Comparison of ENCODE assay signal across 16 cellular contexts in genomic region chr4:24160358-24160757, GRCh38.
DNase-seq lines count a peak whose midpoint lies in the region; ATAC-seq, FAIRE-seq and TF ChIP-seq lines count a peak whose summit lies in the region.
"Had no signal": no experiment of that assay in that cellular context is flagged by ENCODE, and none has a peak within 500 bp of the region (broad histone marks: within the 10 kb centered on the region; RNA-seq: fewer than 3 reads in every experiment).

No MANE protein-coding gene starts in this region.

- H3K27ac Mint-ChIP-seq in immature natural killer cell, result no peak overlapping the region
- no peak overlapping the region for H3K27ac Mint-ChIP-seq in mesothelial cell of epicardium
- H3K27ac Mint-ChIP-seq: CD4-positive, alpha-beta memory T cell; H9 had no signal

- H3K27me3 ChIP-seq in bronchial epithelial cell (ENCODE audit: control insufficient read depth, insufficient read depth, low read length) (no peaks in the 10 kb centered on the region), left lung (no peaks in the 10 kb centered on the region)
- H3K27me3 ChIP-seq: SJCRH30 had no signal

- H3K9me3 ChIP-seq in left lung, result no peaks in the 10 kb centered on the region
- H3K9me3 ChIP-seq: BE2C, SJCRH30 had no signal

- no peak overlapping the region for H3K27ac ChIP-seq in left lung
- H3K27ac ChIP-seq: SJCRH30 had no signal

- no peak for FAIRE-seq in bronchial epithelial cell (lab: Jason Lieb, UNC)
- FAIRE-seq: RCC 7860 had no signal

- H3K36me3 Mint-ChIP-seq in immature natural killer cell (no peaks in the 10 kb centered on the region), mesothelial cell of epicardium (no peaks in the 10 kb centered on the region)
- H3K36me3 Mint-ChIP-seq: CD4-positive, alpha-beta memory T cell had no signal

- H3K4me1 Mint-ChIP-seq in immature natural killer cell (no peaks in the 10 kb centered on the region), mesothelial cell of epicardium (peaks cover 21% of the 10 kb centered on the region)
- H3K4me1 Mint-ChIP-seq: CD4-positive, alpha-beta memory T cell had no signal

- H3K36me3 ChIP-seq in bronchial epithelial cell (ENCODE audit: control insufficient read depth, insufficient read depth, low read length) (no peaks in the 10 kb centered on the region), left lung (no peaks in the 10 kb centered on the region)
- H3K36me3 ChIP-seq: BE2C, SJCRH30 had no signal

- H3K27me3 Mint-ChIP-seq in immature natural killer cell (ENCODE audit: low read depth in 3 of 3) (peaks cover 0 to 4% (median 0%) of the 10 kb centered on the region in 3 donors), mesothelial cell of epicardium (ENCODE audit: low read depth) (no peaks in the 10 kb centered on the region)

- TF ChIP-seq EP300 in Ishikawa (IDR thresholded peaks at IDR 0.05; ENCODE audit: borderline replicate concordance), result no peak

- peaks cover 3 to 30% (median 4%) of the 10 kb centered on the region in 6 donors for H3K9me3 Mint-ChIP-seq in immature natural killer cell
- H3K9me3 Mint-ChIP-seq in mesothelial cell of epicardium, result no peaks in the 10 kb centered on the region
- H3K9me3 Mint-ChIP-seq: H9 had no signal

- H3K4me3 ChIP-seq in bronchial epithelial cell (ENCODE audit: low read depth, low read length) (no peak overlapping the region), left lung (no peak overlapping the region)
- H3K4me3 ChIP-seq: SJCRH30 had no signal

- peak; percentile 10 for DNase-seq in EL
- DNase-seq in bronchial epithelial cell (ENCODE audit: low read depth), result peak; percentile 40
- DNase-seq in left lung, result no peak
- DNase-seq in SHP77 treated with DMSO at 0.1 percent for 48 hours (lab: John Stamatoyannopoulos, UW), result no peak
- no peak for DNase-seq in immature natural killer cell
- DNase-seq in mesothelial cell of epicardium (ENCODE audit: low spot score in 2 of 2, unreplicated experiment in 2 of 2), result no peak
- DNase-seq: BE2C; CD4-positive, alpha-beta memory T cell; H9; IMR-90; NCI-H1092; NCI-H187 treated with DMSO at 0.1 percent for 48 hours; SJCRH30 had no signal

- no peak overlapping the region for H3K4me3 Mint-ChIP-seq in immature natural killer cell
- H3K4me3 Mint-ChIP-seq in mesothelial cell of epicardium, result no peak overlapping the region
- H3K4me3 Mint-ChIP-seq: CD4-positive, alpha-beta memory T cell; H9 had no signal

- TF ChIP-seq CTCF in bronchial epithelial cell (IDR thresholded peaks at IDR 0.05; ENCODE audit: insufficient read depth, low read length, severe bottlenecking), result no peak
- TF ChIP-seq CTCF in left lung (IDR thresholded peaks at IDR 0.05), result no peak
- TF ChIP-seq CTCF in mesothelial cell of epicardium (IDR thresholded peaks at IDR 0.05; ENCODE audit: unreplicated experiment), result no peak

- intact Hi-C loops in left lung (cut with DNase I), result no loop called here

- no peaks in the 10 kb centered on the region for H3K4me1 ChIP-seq in left lung
- H3K4me1 ChIP-seq: BE2C had no signal

- peak; percentile 79 for ATAC-seq in left lung
- ATAC-seq in GM21619 (IDR thresholded peaks at IDR 0.05; ENCODE audit: unreplicated experiment), result no peak

- TF ChIP-seq RAD21 in Ishikawa (IDR thresholded peaks at IDR 0.05; ENCODE audit: low read depth), result no peak

TF ChIP-seq in Ishikawa, 13 proteins besides CTCF, POLR2A, EP300 and RAD21:
- TF ChIP-seq EGR1 (IDR thresholded peaks at IDR 0.05), result no peak
- no peak for TF ChIP-seq REST (IDR thresholded peaks at IDR 0.05; ENCODE audit: low read depth)
- peak; percentile 6; the same call in 1 of the 2 replicates for TF ChIP-seq TEAD4 (IDR thresholded peaks at IDR 0.05)
- no peak for TF ChIP-seq NFIC (IDR thresholded peaks at IDR 0.05)
- TF ChIP-seq CREB1 (IDR thresholded peaks at IDR 0.05; ENCODE audit: low read depth), result no peak
- TF ChIP-seq YY1 (IDR thresholded peaks at IDR 0.05; ENCODE audit: low read depth), result no peak
- TF ChIP-seq TAF1 (IDR thresholded peaks at IDR 0.05; ENCODE audit: low read depth), result no peak
- no peak for TF ChIP-seq CEBPB (IDR thresholded peaks at IDR 0.05)

Comparison
In these comparisons a context has a peak if more than half of its experiments do, and no peak if none do; other contexts are left out.
1. DNase-seq: peak in EL (single experiment) and bronchial epithelial cell (single experiment); none in left lung (0 of 2), SHP77 treated with DMSO at 0.1 percent for 48 hours (single experiment), immature natural killer cell (0 of 3) and mesothelial cell of epicardium (0 of 2).